ENCODE assay signal across 29 cellular contexts in genomic region chr12:124650912-124651311, GRCh38.
A peak's percentile ranks its signal among the peaks of the same experiment; 100 is the strongest.
DNase-seq lines count a peak whose midpoint lies in the region; ATAC-seq and TF ChIP-seq lines count a peak whose summit lies in the region.
"Had no signal": no experiment of that assay in that cellular context is flagged by ENCODE, and none has a peak within 500 bp of the region (broad histone marks: within the 10 kb centered on the region; RNA-seq: fewer than 3 reads in every experiment).

No MANE protein-coding gene starts in this region.

- H3K36me3 Mint-ChIP-seq in T-helper 17 cell (ENCODE audit: low read depth), result peaks cover under 1% of the 10 kb centered on the region
- peaks cover 2% of the 10 kb centered on the region for H3K36me3 Mint-ChIP-seq in activated CD4-positive, alpha-beta T cell treated with anti-CD3 and anti-CD28 coated beads, Interleukin-2, amount 10 ng/mL, durations not matched to agents 24 days and 14 days (ENCODE audit: low read depth)

- H3K36me3 ChIP-seq in lower lobe of right lung (no peaks in the 10 kb centered on the region), subcutaneous abdominal adipose tissue (ENCODE audit: control insufficient read depth in 5 of 5, insufficient read depth in 5 of 5, low read length in 5 of 5) (no peaks in the 10 kb centered on the region)
- H3K36me3 ChIP-seq: gastroesophageal sphincter, upper lobe of left lung had no signal

- ATAC-seq in T-helper 17 cell, result no peak
- no peak for ATAC-seq in lower lobe of right lung
- ATAC-seq in left lobe of liver, result no peak
- ATAC-seq: gastroesophageal sphincter, GM12878, sciatic nerve had no signal

- DNase-seq in NCI-H82 (lab: John Stamatoyannopoulos, UW), result peak; percentile 57
- DNase-seq in NCI-H82 treated with DMSO at 0.1 percent for 48 hours (lab: John Stamatoyannopoulos, UW; ENCODE audit: unreplicated experiment), result no peak
- no peak for DNase-seq in T-helper 17 cell
- no peak for DNase-seq in lower lobe of right lung
- no peak for DNase-seq in activated CD4-positive, alpha-beta T cell treated with anti-CD3 and anti-CD28 coated beads, Interleukin-2, amount 10 ng/mL, durations not matched to agents 24 days and 14 days
- DNase-seq in left lobe of liver (ENCODE audit: low spot score), result no peak
- no peak for DNase-seq in NCI-H774 (lab: John Stamatoyannopoulos, UW)
- DNase-seq: activated CD4-positive, alpha-beta T cell treated with anti-CD3 and anti-CD28 coated beads for 4 hours; activated naive CD8-positive, alpha-beta T cell treated with anti-CD3 and anti-CD28 coated beads for 36 hours; aorta; CD4-positive, alpha-beta memory T cell; DMS153; effector CD4-positive, alpha-beta T cell; HFFc6; hippocampal formation; Kasumi-1; NCI-H1436; NCI-H2107; NCI-H446; PC-9; posterior cingulate gyrus; stimulated activated CD4-positive, alpha-beta T cell treated with anti-CD3 and anti-CD28 coated beads, Interleukin-4, amount 100 ng/mL, for 24 hours; SW 1271; T-helper 9 cell; upper lobe of left lung had no signal

- peaks cover 6% of the 10 kb centered on the region for H3K4me1 Mint-ChIP-seq in T-helper 17 cell
- H3K4me1 Mint-ChIP-seq in activated CD4-positive, alpha-beta T cell treated with anti-CD3 and anti-CD28 coated beads, Interleukin-2, amount 10 ng/mL, durations not matched to agents 24 days and 14 days, result peaks cover 8% of the 10 kb centered on the region

- H3K4me3 ChIP-seq in lower lobe of right lung (no peak overlapping the region), subcutaneous abdominal adipose tissue (ENCODE audit: low read depth in 1 of 5, low read length in 5 of 5) (no peak overlapping the region)
- H3K4me3 ChIP-seq: gastroesophageal sphincter, GM12878, PC-9, upper lobe of left lung had no signal

- H3K9me3 ChIP-seq in T-helper 17 cell (ENCODE audit: control insufficient read depth, low read length, poor library complexity, severe bottlenecking), result no peaks in the 10 kb centered on the region
- peaks cover 4% of the 10 kb centered on the region for H3K9me3 ChIP-seq in lower lobe of right lung
- H3K9me3 ChIP-seq in subcutaneous abdominal adipose tissue (ENCODE audit: control insufficient read depth in 5 of 5, low read length in 5 of 5), result peaks cover 0 to 9% (median 7%) of the 10 kb centered on the region in 5 donors

- H3K27me3 ChIP-seq in lower lobe of right lung (ENCODE audit: low read depth), result no peaks in the 10 kb centered on the region
- H3K27me3 ChIP-seq in subcutaneous abdominal adipose tissue (ENCODE audit: control insufficient read depth in 5 of 5, insufficient read depth in 4 of 5, low read length in 5 of 5), result no peaks in the 10 kb centered on the region
- H3K27me3 ChIP-seq: gastroesophageal sphincter, upper lobe of left lung had no signal

- no peak for TF ChIP-seq CTCF in lower lobe of right lung (IDR thresholded peaks at IDR 0.05)

- no peak overlapping the region for H3K4me3 Mint-ChIP-seq in T-helper 17 cell
- no peak overlapping the region for H3K4me3 Mint-ChIP-seq in activated CD4-positive, alpha-beta T cell treated with anti-CD3 and anti-CD28 coated beads, Interleukin-2, amount 10 ng/mL, durations not matched to agents 24 days and 14 days
- H3K4me3 Mint-ChIP-seq: activated naive CD8-positive, alpha-beta T cell treated with anti-CD3 and anti-CD28 coated beads for 36 hours; CD4-positive, alpha-beta memory T cell; HFFc6 had no signal

- peak overlapping the region in 1 of 5 donors; percentile 0 for H3K9ac ChIP-seq in subcutaneous abdominal adipose tissue (ENCODE audit: low read length in 5 of 5)

- H3K9me3 Mint-ChIP-seq in activated CD4-positive, alpha-beta T cell treated with anti-CD3 and anti-CD28 coated beads, Interleukin-2, amount 10 ng/mL, durations not matched to agents 24 days and 14 days, result peaks cover 14% of the 10 kb centered on the region

- peaks cover 39% of the 10 kb centered on the region for H3K4me1 ChIP-seq in lower lobe of right lung
- peaks cover 24 to 67% (median 58%) of the 10 kb centered on the region in 5 donors for H3K4me1 ChIP-seq in subcutaneous abdominal adipose tissue (ENCODE audit: control insufficient read depth in 5 of 5, insufficient read depth in 5 of 5, low read length in 5 of 5)

- peak overlapping the region; percentile 24 for H3K27ac ChIP-seq in lower lobe of right lung
- H3K27ac ChIP-seq in subcutaneous abdominal adipose tissue (ENCODE audit: low read depth, low read length), result peak overlapping the region; percentile 54
- H3K27ac ChIP-seq: PC-9, upper lobe of left lung had no signal

- peak overlapping the region; percentile 41 for H3K27ac Mint-ChIP-seq in T-helper 17 cell
- no peak overlapping the region for H3K27ac Mint-ChIP-seq in activated CD4-positive, alpha-beta T cell treated with anti-CD3 and anti-CD28 coated beads, Interleukin-2, amount 10 ng/mL, durations not matched to agents 24 days and 14 days
- H3K27ac Mint-ChIP-seq: activated naive CD8-positive, alpha-beta T cell treated with anti-CD3 and anti-CD28 coated beads for 36 hours; CD4-positive, alpha-beta memory T cell; HFFc6 had no signal

- peaks cover 21% of the 10 kb centered on the region for H3K27me3 Mint-ChIP-seq in T-helper 17 cell
- H3K27me3 Mint-ChIP-seq in activated CD4-positive, alpha-beta T cell treated with anti-CD3 and anti-CD28 coated beads, Interleukin-2, amount 10 ng/mL, durations not matched to agents 24 days and 14 days, result peaks cover 14% of the 10 kb centered on the region

- intact Hi-C loops in lower lobe of right lung (cut with DNase I), result no loop called here
- intact Hi-C loops in activated CD4-positive, alpha-beta T cell treated with anti-CD3 and anti-CD28 coated beads, Interleukin-2, amount 10 ng/mL, durations not matched to agents 24 days and 14 days (cut with micrococcal nuclease), result no loop called here
